Comparison of ENCODE assay signal across 9 cellular contexts in the genomic region with DNA sequence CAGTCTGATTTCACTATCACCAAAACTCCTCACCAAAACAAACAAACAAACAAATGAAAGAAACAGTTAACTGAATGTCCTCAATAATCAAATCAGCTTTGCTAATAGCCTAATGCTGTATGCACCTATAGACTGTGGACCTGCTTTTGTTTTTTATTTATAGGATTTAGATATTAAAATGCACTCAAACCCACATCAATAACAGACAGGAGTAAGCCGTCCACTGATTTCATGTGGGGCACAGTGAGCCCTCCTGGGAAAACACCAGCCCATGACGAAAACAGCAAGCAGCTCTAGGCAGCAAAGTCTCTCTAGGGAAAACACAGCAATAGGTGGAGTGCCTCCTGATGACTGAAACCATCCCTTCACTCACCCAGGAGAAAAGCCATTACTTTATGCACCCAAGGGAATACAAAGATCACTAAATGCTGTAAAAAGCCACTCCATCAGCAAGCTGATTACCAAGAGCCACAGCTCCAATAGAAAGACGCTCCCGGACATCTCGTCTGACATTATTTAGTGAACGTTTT. TPM values are rescaled to one million over a fixed set of nuclear protein-coding genes. Genes with fewer than 3 reads are reported as not detected.
DNase-seq lines count a peak whose midpoint lies in the region; ATAC-seq and TF ChIP-seq lines count a peak whose summit lies in the region.
"Had no signal": no experiment of that assay in that cellular context is flagged by ENCODE, and none has a peak within 500 bp of the region (broad histone marks: within the 10 kb centered on the region; RNA-seq: fewer than 3 reads in every experiment).

No MANE protein-coding gene starts in this region.

- H3K4me3 ChIP-seq in esophagus muscularis mucosa (no peak overlapping the region), tibial artery (no peak overlapping the region)

- no peaks in the 10 kb centered on the region for H3K27me3 ChIP-seq in esophagus muscularis mucosa
- H3K27me3 ChIP-seq in tibial artery = no peaks in the 10 kb centered on the region

- intact Hi-C loops in esophagus muscularis mucosa (cut with DNase I) (loop anchor here (1.0 to 2.0 kb wide), 3 partner anchors 47 to 197 kb away; partner anchors contain the start of gene ANKFY1), tibial artery (cut with DNase I; ENCODE audit: low total_unique reads) (loop anchor here (1.0 to 10.0 kb wide), 2 partner anchors 89 to 197 kb away; no protein-coding TSS in a partner anchor)

- peaks cover 5% of the 10 kb centered on the region for H3K36me3 Mint-ChIP-seq in activated naive CD4-positive, alpha-beta T cell treated with anti-CD3 and anti-CD28 coated beads, Interleukin-2, amount 50 U/mL, for 24 hours

- WGBS in esophagus muscularis mucosa = 71% methylated on average over 6 of the region's 6 CpGs

- TF ChIP-seq POLR2A in esophagus muscularis mucosa (IDR thresholded peaks at IDR 0.05; ENCODE audit: low read depth) (no peak), erythroblast (IDR thresholded peaks at IDR 0.05; ENCODE audit: low read length) (no peak)

- no peak for DNase-seq in activated naive CD4-positive, alpha-beta T cell (lab: John Stamatoyannopoulos, UW)
- DNase-seq in NCI-H2227 treated with DMSO at 0.1 percent for 48 hours (lab: John Stamatoyannopoulos, UW) (peak; percentile 6), esophagus muscularis mucosa (ENCODE audit: extremely low spot score) (peak; percentile 26), tibial artery (no peak), erythroblast (lab: John Stamatoyannopoulos, UW) (no peak), AG20443 (ENCODE audit: low spot score) (no peak)

- no peak for ATAC-seq in HG02981 (IDR thresholded peaks at IDR 0.05; ENCODE audit: unreplicated experiment)

- TF ChIP-seq EP300 in esophagus muscularis mucosa (IDR thresholded peaks at IDR 0.05) = no peak

- peak overlapping the region; percentile 52 for H3K27ac Mint-ChIP-seq in activated naive CD4-positive, alpha-beta T cell treated with anti-CD3 and anti-CD28 coated beads, Interleukin-2, amount 50 U/mL, for 24 hours

- TF ChIP-seq CTCF in esophagus muscularis mucosa (IDR thresholded peaks at IDR 0.05) = no peak
- TF ChIP-seq CTCF in tibial artery (IDR thresholded peaks at IDR 0.05) = no peak

- H3K36me3 ChIP-seq in esophagus muscularis mucosa (peaks cover 0 to 35% (median 2%) of the 10 kb centered on the region in 4 donors), tibial artery (no peaks in the 10 kb centered on the region)

- H3K27me3 Mint-ChIP-seq in activated naive CD4-positive, alpha-beta T cell treated with anti-CD3 and anti-CD28 coated beads, Interleukin-2, amount 50 U/mL, for 24 hours = no peaks in the 10 kb centered on the region
- H3K27me3 Mint-ChIP-seq: IgD-negative memory B cell had no signal

- peaks cover 10% of the 10 kb centered on the region for H3K4me1 Mint-ChIP-seq in activated naive CD4-positive, alpha-beta T cell treated with anti-CD3 and anti-CD28 coated beads, Interleukin-2, amount 50 U/mL, for 24 hours

- no peaks in the 10 kb centered on the region for H3K9me3 ChIP-seq in esophagus muscularis mucosa
- no peaks in the 10 kb centered on the region for H3K9me3 ChIP-seq in tibial artery

- H3K4me3 Mint-ChIP-seq in activated naive CD4-positive, alpha-beta T cell treated with anti-CD3 and anti-CD28 coated beads, Interleukin-2, amount 50 U/mL, for 24 hours = no peak overlapping the region

- no peaks in the 10 kb centered on the region for H3K9me3 Mint-ChIP-seq in activated naive CD4-positive, alpha-beta T cell treated with anti-CD3 and anti-CD28 coated beads, Interleukin-2, amount 50 U/mL, for 24 hours
- H3K9me3 Mint-ChIP-seq: IgD-negative memory B cell had no signal

- H3K4me1 ChIP-seq in esophagus muscularis mucosa (peaks cover 28 to 45% (median 36%) of the 10 kb centered on the region in 4 donors), tibial artery (peaks cover 0 to 43% (median 14%) of the 10 kb centered on the region in 4 donors)

- H3K27ac ChIP-seq in esophagus muscularis mucosa (replicated peaks in 1 of 4) = peak overlapping the region in 3 of 4 donors; percentile 35 to 44 (median 40)
- peak overlapping the region; percentile 3 to 74 for H3K27ac ChIP-seq in tibial artery

RNA-seq across cellular contexts. Expression of gene ANKFY1, which starts 47.8 kb away (rescaled TPM):
- 10 to 100 TPM; 28.2 to 41.0 (median 36.7) TPM for total RNA-seq in esophagus muscularis mucosa

Comparison
In these comparisons a context has a peak if more than half of its experiments do, and no peak if none do; other contexts are left out.
1. DNase-seq: peak in NCI-H2227 treated with DMSO at 0.1 percent for 48 hours (single experiment) and esophagus muscularis mucosa (single experiment); none in activated naive CD4-positive, alpha-beta T cell (0 of 4), tibial artery (0 of 2), erythroblast (0 of 2) and AG20443 (single experiment).